15 cellular contexts compared by ENCODE assay signal in the genomic region with DNA sequence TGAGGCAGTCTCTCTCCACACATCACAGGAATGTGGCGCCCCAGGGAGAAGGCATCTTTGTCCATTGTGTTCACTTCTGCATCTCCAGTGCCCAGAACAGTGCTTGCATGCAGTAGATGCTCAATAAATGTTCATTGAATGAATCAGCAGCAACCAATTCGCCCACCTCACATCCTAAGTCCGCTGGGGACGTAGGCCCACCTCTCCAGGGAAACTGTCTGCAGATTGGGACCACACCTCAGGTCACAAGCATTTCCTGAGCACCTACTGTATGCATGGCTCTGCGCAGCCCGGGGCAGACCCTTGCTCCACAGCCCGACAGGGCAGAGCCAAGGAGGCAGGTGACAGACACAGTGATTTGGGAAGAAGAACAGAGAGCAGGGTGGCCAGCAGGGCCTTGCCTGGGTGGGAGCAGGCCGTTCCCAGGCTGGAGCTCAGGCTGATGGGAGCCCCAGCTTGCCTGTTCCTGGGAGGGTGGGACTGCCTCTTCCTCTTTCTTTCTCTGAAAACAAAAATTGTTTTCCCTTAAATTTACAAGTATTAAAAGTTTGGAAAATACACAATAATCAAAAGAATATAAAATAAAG. TPM values are rescaled to one million over a fixed set of nuclear protein-coding genes. Genes with fewer than 3 reads are reported as not detected.
DNase-seq lines count a peak whose midpoint lies in the region; ATAC-seq, FAIRE-seq and TF ChIP-seq lines count a peak whose summit lies in the region.
"Had no signal": no experiment of that assay in that cellular context is flagged by ENCODE, and none has a peak within 500 bp of the region (broad histone marks: within the 10 kb centered on the region; RNA-seq: fewer than 3 reads in every experiment).

No MANE protein-coding gene starts in this region.

- H3K9me3 Mint-ChIP-seq in T-helper 2 cell treated with Interferon-gamma antibody and Interleukin-4, amounts not matched to agents 5 μg/mL and 100 μg/mL, for 36 hours: no peaks in the 10 kb centered on the region
- H3K9me3 Mint-ChIP-seq in activated T-helper 1 cell treated with anti-CD3 and anti-CD28 coated beads, Interleukin-12 subunit alpha, Interleukin-12 subunit beta, Interleukin-2, Interleukin-4 antibody, amounts not matched to agents 30 ng/mL and 10 ng/mL and 1 ng/mL, durations not matched to agents 14 hours and 24 hours and 36 hours: no peaks in the 10 kb centered on the region
- no peaks in the 10 kb centered on the region for H3K9me3 Mint-ChIP-seq in memory B cell
- H3K9me3 Mint-ChIP-seq: neural crest cell had no signal

- FAIRE-seq in GM12891 (lab: Jason Lieb, UNC): peak; percentile 61

- no peak for TF ChIP-seq POLR2A in GM12891 (IDR thresholded peaks at IDR 0.05; ENCODE audit: low read depth, low read length)

- H3K36me3 Mint-ChIP-seq in T-helper 2 cell treated with Interferon-gamma antibody and Interleukin-4, amounts not matched to agents 5 μg/mL and 100 μg/mL, for 36 hours (ENCODE audit: low read depth): peaks cover 57% of the 10 kb centered on the region
- H3K36me3 Mint-ChIP-seq in activated T-helper 1 cell treated with anti-CD3 and anti-CD28 coated beads, Interleukin-12 subunit alpha, Interleukin-12 subunit beta, Interleukin-2, Interleukin-4 antibody, amounts not matched to agents 30 ng/mL and 10 ng/mL and 1 ng/mL, durations not matched to agents 14 hours and 24 hours and 36 hours (ENCODE audit: low read depth): peaks cover 70% of the 10 kb centered on the region
- H3K36me3 Mint-ChIP-seq in memory B cell: no peaks in the 10 kb centered on the region

- DNase-seq in T-helper 2 cell treated with Interferon-gamma antibody and Interleukin-4, amounts not matched to agents 5 μg/mL and 100 μg/mL, for 36 hours (ENCODE audit: low spot score): no peak
- no peak for DNase-seq in T-helper 2 cell
- no peak for DNase-seq in GM12891 (ENCODE audit: insufficient read length, low spot score)
- DNase-seq in activated T-helper 1 cell treated with anti-CD3 and anti-CD28 coated beads, Interleukin-12 subunit alpha, Interleukin-12 subunit beta, Interleukin-2, Interleukin-4 antibody, amounts not matched to agents 30 ng/mL and 10 ng/mL and 1 ng/mL, durations not matched to agents 14 hours and 24 hours and 36 hours (ENCODE audit: low spot score): no peak
- no peak for DNase-seq in memory B cell (ENCODE audit: low spot score in 2 of 2)
- no peak for DNase-seq in NK-92 treated with Interleukin-12 subunit alpha and Interleukin-12 subunit beta, amount 100 ng/mL, for 24 hours (lab: John Stamatoyannopoulos, UW)
- DNase-seq in NCI-H1694 (lab: John Stamatoyannopoulos, UW): no peak
- DNase-seq: 8988T; C1 segment of cervical spinal cord; effector CD8-positive, alpha-beta T cell; NCI-H69; SK-N-SH; stimulated activated naive CD4-positive, alpha-beta T cell had no signal

- H3K27ac Mint-ChIP-seq in T-helper 2 cell treated with Interferon-gamma antibody and Interleukin-4, amounts not matched to agents 5 μg/mL and 100 μg/mL, for 36 hours: peak overlapping the region; percentile 99
- H3K27ac Mint-ChIP-seq in activated T-helper 1 cell treated with anti-CD3 and anti-CD28 coated beads, Interleukin-12 subunit alpha, Interleukin-12 subunit beta, Interleukin-2, Interleukin-4 antibody, amounts not matched to agents 30 ng/mL and 10 ng/mL and 1 ng/mL, durations not matched to agents 14 hours and 24 hours and 36 hours: peak overlapping the region; percentile 93
- H3K27ac Mint-ChIP-seq in memory B cell: peak overlapping the region; percentile 76

- intact Hi-C loops in activated T-helper 1 cell treated with anti-CD3 and anti-CD28 coated beads, Interleukin-12 subunit alpha, Interleukin-12 subunit beta, Interleukin-2, Interleukin-4 antibody, amounts not matched to agents 30 ng/mL and 10 ng/mL and 1 ng/mL, durations not matched to agents 14 hours and 24 hours and 36 hours (cut with micrococcal nuclease): loop anchor here (1.0 to 10.0 kb wide), 8 partner anchors 9 to 279 kb away; a partner anchor contains a TSS

- H3K27me3 Mint-ChIP-seq in T-helper 2 cell treated with Interferon-gamma antibody and Interleukin-4, amounts not matched to agents 5 μg/mL and 100 μg/mL, for 36 hours (ENCODE audit: low read depth): no peaks in the 10 kb centered on the region
- no peaks in the 10 kb centered on the region for H3K27me3 Mint-ChIP-seq in activated T-helper 1 cell treated with anti-CD3 and anti-CD28 coated beads, Interleukin-12 subunit alpha, Interleukin-12 subunit beta, Interleukin-2, Interleukin-4 antibody, amounts not matched to agents 30 ng/mL and 10 ng/mL and 1 ng/mL, durations not matched to agents 14 hours and 24 hours and 36 hours (ENCODE audit: insufficient read depth)
- H3K27me3 Mint-ChIP-seq in memory B cell: no peaks in the 10 kb centered on the region

- peak overlapping the region; percentile 86 for H3K4me3 Mint-ChIP-seq in T-helper 2 cell treated with Interferon-gamma antibody and Interleukin-4, amounts not matched to agents 5 μg/mL and 100 μg/mL, for 36 hours
- peak overlapping the region; percentile 76 for H3K4me3 Mint-ChIP-seq in activated T-helper 1 cell treated with anti-CD3 and anti-CD28 coated beads, Interleukin-12 subunit alpha, Interleukin-12 subunit beta, Interleukin-2, Interleukin-4 antibody, amounts not matched to agents 30 ng/mL and 10 ng/mL and 1 ng/mL, durations not matched to agents 14 hours and 24 hours and 36 hours
- no peak overlapping the region for H3K4me3 Mint-ChIP-seq in memory B cell
- H3K4me3 Mint-ChIP-seq: neural crest cell had no signal

- no peak for ATAC-seq in memory B cell (ENCODE audit: low read depth)
- ATAC-seq in HG03457 (IDR thresholded peaks at IDR 0.05; ENCODE audit: unreplicated experiment): no peak

- peaks cover 83% of the 10 kb centered on the region for H3K4me1 Mint-ChIP-seq in T-helper 2 cell treated with Interferon-gamma antibody and Interleukin-4, amounts not matched to agents 5 μg/mL and 100 μg/mL, for 36 hours (ENCODE audit: low read depth)
- H3K4me1 Mint-ChIP-seq in activated T-helper 1 cell treated with anti-CD3 and anti-CD28 coated beads, Interleukin-12 subunit alpha, Interleukin-12 subunit beta, Interleukin-2, Interleukin-4 antibody, amounts not matched to agents 30 ng/mL and 10 ng/mL and 1 ng/mL, durations not matched to agents 14 hours and 24 hours and 36 hours (ENCODE audit: low read depth): peaks cover 94% of the 10 kb centered on the region
- H3K4me1 Mint-ChIP-seq in memory B cell: peaks cover 46% of the 10 kb centered on the region

TF ChIP-seq in GM12891, 5 proteins besides CTCF, POLR2A, EP300 and RAD21:
- TF ChIP-seq TAF1 (IDR thresholded peaks at IDR 0.05; ENCODE audit: low read depth, low read length) (no peak), PAX5 (IDR thresholded peaks at IDR 0.05; ENCODE audit: insufficient read depth, low read length, severe bottlenecking) (no peak), POU2F2 (IDR thresholded peaks at IDR 0.05; ENCODE audit: low read depth, low read length) (no peak), POLR2AphosphoS5 (IDR thresholded peaks at IDR 0.05; ENCODE audit: low read depth, low read length) (no peak), SPI1 (IDR thresholded peaks at IDR 0.05; ENCODE audit: low read depth, low read length) (no peak)

RNA-seq across cellular contexts. Expression of a gene that starts 25.8 kb away (rescaled TPM):
- 82.2 TPM for polyA plus RNA-seq in GM12891 (2012; ENCODE audit: low read depth, missing spikeins)
- total RNA-seq in activated T-helper 1 cell treated with anti-CD3 and anti-CD28 coated beads, Interleukin-12 subunit alpha, Interleukin-12 subunit beta, Interleukin-2, Interleukin-4 antibody, amounts not matched to agents 30 ng/mL and 10 ng/mL and 1 ng/mL, durations not matched to agents 14 hours and 24 hours and 36 hours: 133 and 140 TPM in 2 replicates
- polyA plus RNA-seq: SK-N-SH had no signal
